ENCODE assay signal across 8 cellular contexts in genomic region chr14:49633650-49634546, GRCh38. TPM values are rescaled to one million over a fixed set of nuclear protein-coding genes. Genes with fewer than 3 reads are reported as not detected.
DNase-seq lines count a peak whose midpoint lies in the region; ATAC-seq and TF ChIP-seq lines count a peak whose summit lies in the region.

No MANE protein-coding gene starts in this region.

- H3K4ac ChIP-seq in H9 (ENCODE audit: low read depth, low read length): peak overlapping the region; percentile 51; the same call in 1 of the 2 replicates

- H2AFZ ChIP-seq in H9 (ENCODE audit: low read length) (no peak overlapping the region), Loucy (ENCODE audit: low read length) (peak overlapping the region; percentile 92), neural progenitor cell (replicated peaks) (peak overlapping the region; percentile 90)

- H3K36me3 Mint-ChIP-seq in H9 (ENCODE audit: insufficient read depth in 1 of 3, low read depth in 3 of 3) (peaks cover 19 to 50% (median 33%) of the 10 kb centered on the region in 3 experiments), neural progenitor cell (peaks cover 21% of the 10 kb centered on the region)

- H3K4me2 ChIP-seq in H9 (ENCODE audit: insufficient read depth, insufficient read length, low read length) (peak overlapping the region; percentile 75), Loucy (ENCODE audit: low read depth, low read length, poor library complexity, severe bottlenecking) (peak overlapping the region; percentile 89), neural progenitor cell (peak overlapping the region; percentile 85)

- peaks cover 3% of the 10 kb centered on the region for H3K79me1 ChIP-seq in H9 (ENCODE audit: insufficient read depth, low read depth, low read length, poor library complexity, severe bottlenecking)

- peaks cover 0 to 6% of the 10 kb centered on the region in 2 experiments; a peak in 2 of 5 replicates for H3K9me3 Mint-ChIP-seq in H9
- H3K9me3 Mint-ChIP-seq in neural progenitor cell: no peaks in the 10 kb centered on the region

- no peaks in the 10 kb centered on the region for H3K36me3 ChIP-seq in Loucy (ENCODE audit: insufficient read depth, low read length)
- H3K36me3 ChIP-seq in RWPE2 (ENCODE audit: low read depth): peaks cover 36% of the 10 kb centered on the region
- no peaks in the 10 kb centered on the region for H3K36me3 ChIP-seq in neural progenitor cell
- H3K36me3 ChIP-seq in stomach smooth muscle (ENCODE audit: control insufficient read depth in 2 of 2, insufficient read depth in 2 of 2, low read length in 2 of 2): no peaks in the 10 kb centered on the region

- H3K4me1 Mint-ChIP-seq in H9 (peaks cover 10 to 23% of the 10 kb centered on the region in 2 experiments; a peak in 3 of 4 replicates), neural progenitor cell (peaks cover 29% of the 10 kb centered on the region)

- no CpG with 5 or more reads among the region's 99 CpGs for WGBS in H9 (ENCODE audit: extremely low coverage, insufficient read length, low lambda C conversion rate)

- no peak overlapping the region for H2BK15ac ChIP-seq in H9 (ENCODE audit: low read depth, low read length)

- H3K4me1 ChIP-seq in H9 (ENCODE audit: insufficient read depth, low read length): no peaks in the 10 kb centered on the region; the same call in 1 of the 2 replicates
- peaks cover 30% of the 10 kb centered on the region for H3K4me1 ChIP-seq in Loucy (ENCODE audit: insufficient read depth, low read length, poor library complexity, severe bottlenecking)
- H3K4me1 ChIP-seq in RWPE2 (ENCODE audit: insufficient read depth, poor library complexity, severe bottlenecking): peaks cover 13% of the 10 kb centered on the region
- peaks cover 7% of the 10 kb centered on the region for H3K4me1 ChIP-seq in neural progenitor cell
- peaks cover 11% of the 10 kb centered on the region for H3K4me1 ChIP-seq in stomach smooth muscle (ENCODE audit: control insufficient read depth, insufficient read depth, low read length)

- H2BK5ac ChIP-seq in H9 (ENCODE audit: insufficient read length, low read length): no peak overlapping the region

- TF ChIP-seq CTCF in H9 (conservative IDR thresholded peaks at IDR 0.05): peak; percentile 92
- peak; percentile 77 for TF ChIP-seq CTCF in Loucy (conservative IDR thresholded peaks at IDR 0.05; ENCODE audit: low read length)
- peak; percentile 99 for TF ChIP-seq CTCF in RWPE2 (IDR thresholded peaks at IDR 0.05; ENCODE audit: poor library complexity, severe bottlenecking)
- peak; percentile 76 for TF ChIP-seq CTCF in fibroblast of villous mesenchyme (IDR thresholded peaks at IDR 0.05; ENCODE audit: insufficient read depth, low read depth, low read length)
- peak; percentile 82 for TF ChIP-seq CTCF in neural progenitor cell (IDR thresholded peaks at IDR 0.05)

- no peaks in the 10 kb centered on the region for H3K27me3 Mint-ChIP-seq in H9 (ENCODE audit: low read depth)
- peaks cover 8% of the 10 kb centered on the region for H3K27me3 Mint-ChIP-seq in neural progenitor cell (ENCODE audit: insufficient read depth, low read depth)

- H3K23me2 ChIP-seq in H9 (ENCODE audit: insufficient read length, low read depth, low read length, poor library complexity, severe bottlenecking): peaks cover 7% of the 10 kb centered on the region

- H4K5ac ChIP-seq in H9 (ENCODE audit: insufficient read length, low read depth, low read length): peak overlapping the region; percentile 10

- no peak overlapping the region for H3K56ac ChIP-seq in H9 (ENCODE audit: insufficient read length, low read depth, low read length)

- H3K9me3 ChIP-seq in H9 (ENCODE audit: control insufficient read depth, low read depth, low read length) (no peaks in the 10 kb centered on the region), Loucy (ENCODE audit: insufficient read depth, low read depth, low read length) (no peaks in the 10 kb centered on the region), RWPE2 (ENCODE audit: severe bottlenecking) (no peaks in the 10 kb centered on the region), neural progenitor cell (ENCODE audit: low read depth) (no peaks in the 10 kb centered on the region), stomach smooth muscle (ENCODE audit: control insufficient read depth in 2 of 2, low read length in 2 of 2) (no peaks in the 10 kb centered on the region)

- H3K9me2 ChIP-seq in Loucy (replicated peaks; ENCODE audit: low read depth, low read length): no peaks in the 10 kb centered on the region

- H2AK5ac ChIP-seq in H9 (ENCODE audit: insufficient read length, low read length): no peak overlapping the region

- H3F3A ChIP-seq in Loucy (ENCODE audit: low read depth): no peaks in the 10 kb centered on the region
- H3F3A ChIP-seq in neural progenitor cell (ENCODE audit: low read depth): peaks cover 38% of the 10 kb centered on the region

- no peak overlapping the region for H2BK20ac ChIP-seq in H9 (ENCODE audit: low read depth, low read length, poor library complexity, severe bottlenecking)

- no peak overlapping the region for H4K91ac ChIP-seq in H9 (ENCODE audit: insufficient read length, low read depth, low read length)

- peak overlapping the region; percentile 90 for H3K4me3 ChIP-seq in Loucy (ENCODE audit: low read length, poor library complexity, severe bottlenecking)
- H3K4me3 ChIP-seq in RWPE2 (ENCODE audit: severe bottlenecking): peak overlapping the region; percentile 81
- peak overlapping the region; percentile 87 for H3K4me3 ChIP-seq in fibroblast of villous mesenchyme (ENCODE audit: low read depth, low read length)
- peak overlapping the region; percentile 80 for H3K4me3 ChIP-seq in neural progenitor cell
- H3K4me3 ChIP-seq in stomach smooth muscle (ENCODE audit: low read length in 2 of 2): peak overlapping the region; percentile 85 to 93

- H4K8ac ChIP-seq in H9 (replicated peaks; ENCODE audit: insufficient read length, low read depth, low read length): no peak overlapping the region

- ATAC-seq in RWPE2 (ENCODE audit: low read depth): peak; percentile 83

- H3K27ac Mint-ChIP-seq in H9 (peak overlapping the region; percentile 98), neural progenitor cell (peak overlapping the region; percentile 99)

- H3K9ac ChIP-seq in H9 (ENCODE audit: extremely low read depth, insufficient read length, low read length) (peak overlapping the region; percentile 92), Loucy (ENCODE audit: low read depth, low read length, poor library complexity, severe bottlenecking) (peak overlapping the region; percentile 91), neural progenitor cell (peak overlapping the region; percentile 24), stomach smooth muscle (ENCODE audit: low read length in 2 of 2) (peak overlapping the region; percentile 81 to 87)

- H2BK120ac ChIP-seq in H9 (ENCODE audit: low read depth, low read length, poor library complexity, severe bottlenecking): no peak overlapping the region

- H3K14ac ChIP-seq in H9 (ENCODE audit: insufficient read depth, low read length): peak overlapping the region; percentile 98

- H3K23ac ChIP-seq in H9 (ENCODE audit: insufficient read length, low read depth, low read length): no peak overlapping the region

- DNase-seq in GDM1 (lab: John Stamatoyannopoulos, UW) (peak; percentile 92), H9 (peak; percentile 97), RWPE2 (ENCODE audit: low spot score) (peak; percentile 97), fibroblast of villous mesenchyme (ENCODE audit: low read depth) (peak; percentile 97), neural progenitor cell (ENCODE audit: low spot score) (peak; percentile 98)
- peak; percentile 98 for DNase-seq in activated effector memory CD4-positive, alpha-beta T cell treated with anti-CD3 and anti-CD28 coated beads, Interleukin-2, amount 50 U/mL, for 16 hours

- H3K27me3 ChIP-seq in H9 (ENCODE audit: insufficient read depth, low read length) (no peaks in the 10 kb centered on the region), Loucy (ENCODE audit: insufficient read depth, low read length, poor library complexity, severe bottlenecking) (no peaks in the 10 kb centered on the region), RWPE2 (ENCODE audit: insufficient read depth, poor library complexity, severe bottlenecking) (no peaks in the 10 kb centered on the region), neural progenitor cell (no peaks in the 10 kb centered on the region), stomach smooth muscle (ENCODE audit: control insufficient read depth in 1 of 2, insufficient read depth in 2 of 2, low read length in 2 of 2) (no peaks in the 10 kb centered on the region)

- H4K20me1 ChIP-seq in H9 (ENCODE audit: control insufficient read depth, insufficient read depth, insufficient read length) (no peaks in the 10 kb centered on the region), Loucy (ENCODE audit: insufficient read depth, low read length, poor library complexity, severe bottlenecking) (peaks cover 27% of the 10 kb centered on the region), neural progenitor cell (ENCODE audit: low read depth) (peaks cover 52% of the 10 kb centered on the region)

- H3K18ac ChIP-seq in H9 (ENCODE audit: insufficient read length, low read depth, low read length): peak overlapping the region; percentile 94

- no peak overlapping the region for H2BK12ac ChIP-seq in H9 (ENCODE audit: insufficient read length, low read depth, low read length)

- no peak overlapping the region for H3T11ph ChIP-seq in H9 (ENCODE audit: low read length)

- peak overlapping the region; percentile 63 for H3K27ac ChIP-seq in H9 (ENCODE audit: insufficient read length, low read depth, low read length)
- H3K27ac ChIP-seq in RWPE2 (ENCODE audit: poor library complexity, severe bottlenecking): peak overlapping the region; percentile 80
- peak overlapping the region; percentile 95 for H3K27ac ChIP-seq in neural progenitor cell
- peak overlapping the region; percentile 91 for H3K27ac ChIP-seq in stomach smooth muscle (ENCODE audit: low read length)

- peaks cover 21% of the 10 kb centered on the region; the same call in 1 of the 2 replicates for H3K79me2 ChIP-seq in H9 (ENCODE audit: insufficient read depth, low read length)
- H3K79me2 ChIP-seq in Loucy (ENCODE audit: insufficient read depth, low read length): peaks cover 77% of the 10 kb centered on the region
- peaks cover 87% of the 10 kb centered on the region for H3K79me2 ChIP-seq in neural progenitor cell (ENCODE audit: low read depth)

- H3K4me3 Mint-ChIP-seq in H9 (peak overlapping the region; percentile 94 to 97), neural progenitor cell (peak overlapping the region; percentile 100)

RNA-seq across cellular contexts. Expression of gene DNAAF2, which starts 1.1 kb away (rescaled TPM):
- total RNA-seq in H9 (2021) (26.1 and 26.3 TPM in 2 replicates), fibroblast of villous mesenchyme (8.4 and 11.7 TPM in 2 replicates), neural progenitor cell (ENCODE audit: low replicate concordance) (29.0 and 35.1 TPM in 2 replicates)

RNA-seq across cellular contexts. Expression of gene MGAT2, which starts 13.3 kb away (rescaled TPM):
- total RNA-seq in H9 (2021) (24.5 and 27.9 TPM in 2 replicates), fibroblast of villous mesenchyme (79.9 and 104 TPM in 2 replicates), neural progenitor cell (ENCODE audit: low replicate concordance) (30.3 and 31.7 TPM in 2 replicates)

RNA-seq across cellular contexts. Expression of gene RPL36AL, which starts 13.5 kb away (rescaled TPM):
- total RNA-seq in H9 (2021) (205 and 207 TPM in 2 replicates), fibroblast of villous mesenchyme (175 and 217 TPM in 2 replicates), neural progenitor cell (ENCODE audit: low replicate concordance) (130 and 170 TPM in 2 replicates)

RNA-seq across cellular contexts. Expression of gene LRR1, which starts 35.2 kb away (rescaled TPM):
- total RNA-seq in H9 (2021): 38.6 and 43.2 TPM in 2 replicates
- total RNA-seq in fibroblast of villous mesenchyme: 20.9 and 26.8 TPM in 2 replicates
- total RNA-seq in neural progenitor cell (ENCODE audit: low replicate concordance): 25.1 and 35.2 TPM in 2 replicates

RNA-seq across cellular contexts. Expression of gene RPS29, which starts 47.7 kb away (rescaled TPM):
- 1,963 and 2,022 TPM in 2 replicates for total RNA-seq in H9 (2021)
- 2,020 and 2,708 TPM in 2 replicates for total RNA-seq in fibroblast of villous mesenchyme
- 5,636 and 6,941 TPM in 2 replicates for total RNA-seq in neural progenitor cell (ENCODE audit: low replicate concordance)

Comparison
In these comparisons a context has a peak if more than half of its experiments do, and no peak if none do; other contexts are left out.
1. Peak in every context shown above with its lines: DNase-seq, ATAC-seq, H3K4me3 ChIP-seq and H3K27ac ChIP-seq.
2. H3K9ac ChIP-seq: peak in every context shown above with its lines; median percentile 92 in H9; 91 in Loucy; 84 in stomach smooth muscle; 24 in neural progenitor cell.